In genomic region chr11:30344085-30344484, GRCh38 we compare ENCODE assay signal across 18 cellular contexts. TPM values are rescaled to one million over a fixed set of nuclear protein-coding genes. Genes with fewer than 3 reads are reported as not detected.
A peak's percentile ranks its signal among the peaks of the same experiment; 100 is the strongest.
DNase-seq lines count a peak whose midpoint lies in the region; ATAC-seq lines count a peak whose summit lies in the region.
"Had no signal": no experiment of that assay in that cellular context is flagged by ENCODE, and none has a peak within 500 bp of the region (broad histone marks: within the 10 kb centered on the region; RNA-seq: fewer than 3 reads in every experiment).

No MANE protein-coding gene starts in this region.

- H3K9me3 Mint-ChIP-seq in activated T-cell treated with anti-CD3 and anti-CD28 coated beads, Interleukin-2, amount 50 U/mL, for 4 hours, result no peaks in the 10 kb centered on the region
- H3K9me3 Mint-ChIP-seq: activated naive CD4-positive, alpha-beta T cell treated with anti-CD3 and anti-CD28 coated beads, Interleukin-2, amount 10 ng/mL, durations not matched to agents 7 days and 5 days had no signal

- peaks cover 5% of the 10 kb centered on the region for H3K4me1 Mint-ChIP-seq in activated T-cell treated with anti-CD3 and anti-CD28 coated beads, Interleukin-2, amount 50 U/mL, for 4 hours (ENCODE audit: low read depth)
- H3K4me1 Mint-ChIP-seq: activated naive CD4-positive, alpha-beta T cell treated with anti-CD3 and anti-CD28 coated beads, Interleukin-2, amount 10 ng/mL, durations not matched to agents 7 days and 5 days; WTC11 had no signal

- DNase-seq in CD1c-positive myeloid dendritic cell (ENCODE audit: extremely low spot score), result peak; percentile 11
- DNase-seq in NOMO-1 treated with dmso at 0.1 percent for 144 hours (lab: John Stamatoyannopoulos, UW; ENCODE audit: unreplicated experiment), result peak; percentile 55
- DNase-seq in AG20443 (ENCODE audit: low spot score), result no peak
- DNase-seq in activated T-cell treated with anti-CD3 and anti-CD28 coated beads, Interleukin-2, amount 50 U/mL, for 4 hours, result no peak
- DNase-seq in left cardiac atrium, result no peak
- DNase-seq: activated naive CD4-positive, alpha-beta T cell treated with anti-CD3 and anti-CD28 coated beads, Interleukin-2, amount 10 ng/mL, durations not matched to agents 7 days and 5 days; COR-L47; GF-D8; mesenchymal stem cell; NCI-H446; PC-9; T-helper 1 cell had no signal

- H3K27me3 Mint-ChIP-seq in activated T-cell treated with anti-CD3 and anti-CD28 coated beads, Interleukin-2, amount 50 U/mL, for 4 hours (ENCODE audit: low read depth), result no peaks in the 10 kb centered on the region
- H3K27me3 Mint-ChIP-seq: activated naive CD4-positive, alpha-beta T cell treated with anti-CD3 and anti-CD28 coated beads, Interleukin-2, amount 10 ng/mL, durations not matched to agents 7 days and 5 days had no signal

- H3K4me3 Mint-ChIP-seq in activated T-cell treated with anti-CD3 and anti-CD28 coated beads, Interleukin-2, amount 50 U/mL, for 4 hours, result no peak overlapping the region
- H3K4me3 Mint-ChIP-seq: activated naive CD4-positive, alpha-beta T cell treated with anti-CD3 and anti-CD28 coated beads, Interleukin-2, amount 10 ng/mL, durations not matched to agents 7 days and 5 days; WTC11 had no signal

- peak; percentile 22 for ATAC-seq in GM21381 (IDR thresholded peaks at IDR 0.05; ENCODE audit: unreplicated experiment)
- ATAC-seq in HG03066 (IDR thresholded peaks at IDR 0.05; ENCODE audit: low read depth, unreplicated experiment), result peak; percentile 25
- no peak for ATAC-seq in GM18870 (IDR thresholded peaks at IDR 0.05; ENCODE audit: unreplicated experiment)
- ATAC-seq in activated T-cell treated with anti-CD3 and anti-CD28 coated beads, Interleukin-2, amount 50 U/mL, for 4 hours, result no peak
- ATAC-seq in left cardiac atrium, result no peak
- ATAC-seq: esophagus mucosa, K562, WTC11 had no signal

- intact Hi-C loops in left cardiac atrium (cut with DNase I), result loop anchor here in 1 of 2 donors (10.0 kb wide), 1 partner anchor 581 kb away; no protein-coding TSS in a partner anchor

- peaks cover 9% of the 10 kb centered on the region for H3K36me3 Mint-ChIP-seq in activated T-cell treated with anti-CD3 and anti-CD28 coated beads, Interleukin-2, amount 50 U/mL, for 4 hours (ENCODE audit: insufficient read depth)
- H3K36me3 Mint-ChIP-seq: WTC11 had no signal

RNA-seq across cellular contexts. Expression of gene ARL14EP, which starts 21.2 kb away (rescaled TPM):
- 10 to 100 TPM; 25.4 to 32.5 (median 30.8) TPM for total RNA-seq in activated T-cell treated with anti-CD3 and anti-CD28 coated beads, Interleukin-2, amount 50 U/mL, for 4 hours
- 10 to 100 TPM; 28.1 TPM for total RNA-seq in left cardiac atrium

Comparison
In these comparisons a context has a peak if more than half of its experiments do, and no peak if none do; other contexts are left out.
1. DNase-seq: peak in CD1c-positive myeloid dendritic cell (single experiment) and NOMO-1 treated with dmso at 0.1 percent for 144 hours (single experiment); none in AG20443 (single experiment), activated T-cell treated with anti-CD3 and anti-CD28 coated beads, Interleukin-2, amount 50 U/mL, for 4 hours (single experiment) and left cardiac atrium (single experiment).
2. ATAC-seq: peak in GM21381 (single experiment) and HG03066 (single experiment); none in GM18870 (single experiment), activated T-cell treated with anti-CD3 and anti-CD28 coated beads, Interleukin-2, amount 50 U/mL, for 4 hours (0 of 2) and left cardiac atrium (0 of 2).